ENCODE assay signal across 9 cellular contexts in the genomic region with DNA sequence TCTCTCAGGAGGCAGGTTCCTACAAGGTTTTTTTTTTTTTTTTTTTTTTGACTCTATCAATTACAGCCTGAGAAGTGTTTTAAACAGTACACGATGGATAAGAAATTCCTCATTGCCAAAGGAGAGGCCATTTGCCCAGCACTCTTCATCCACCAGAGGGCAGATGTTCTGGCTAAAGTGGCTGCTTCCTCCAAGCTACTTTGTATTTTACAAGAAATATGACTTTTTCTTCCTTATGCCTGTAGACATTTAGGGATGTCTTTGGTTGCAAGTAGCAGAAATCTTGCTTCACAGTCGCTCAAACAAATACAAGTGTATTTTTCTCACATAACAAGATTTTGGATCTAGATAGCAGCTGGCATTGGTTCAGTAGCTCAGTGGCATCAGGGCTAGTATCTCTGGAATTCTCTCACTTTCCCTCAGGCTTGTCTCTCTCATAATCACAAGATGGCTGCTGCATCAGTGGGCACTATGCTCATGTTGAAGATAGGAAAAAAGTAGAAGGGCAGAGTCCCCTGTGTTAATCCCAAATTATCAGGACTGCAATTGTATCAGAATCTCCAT.
DNase-seq lines count a peak whose midpoint lies in the region; ATAC-seq and TF ChIP-seq lines count a peak whose summit lies in the region.
"Had no signal": no experiment of that assay in that cellular context is flagged by ENCODE, and none has a peak within 500 bp of the region (broad histone marks: within the 10 kb centered on the region; RNA-seq: fewer than 3 reads in every experiment).

No MANE protein-coding gene starts in this region.

- H3K9me3 Mint-ChIP-seq in stimulated activated naive CD8-positive, alpha-beta T cell treated with anti-CD3 and anti-CD28 coated beads, Interleukin-15, amount 100 ng/mL, for 72 hours = no peaks in the 10 kb centered on the region

- no peak overlapping the region for H3K9ac ChIP-seq in KMS-11

- peak; percentile 83 for TF ChIP-seq CTCF in KMS-11 (conservative IDR thresholded peaks at IDR 0.05; ENCODE audit: low read depth, low read length)
- peak; percentile 84 for TF ChIP-seq CTCF in kidney epithelial cell (IDR thresholded peaks at IDR 0.05; ENCODE audit: insufficient read depth, low read length, poor library complexity, severe bottlenecking)

- H3K9me3 ChIP-seq in effector memory CD4-positive, alpha-beta T cell (ENCODE audit: control insufficient read depth, low read length) = no peaks in the 10 kb centered on the region

- H3K4me1 ChIP-seq in KMS-11 (ENCODE audit: low read depth, poor library complexity, severe bottlenecking) = peaks cover 16% of the 10 kb centered on the region
- no peaks in the 10 kb centered on the region for H3K4me1 ChIP-seq in effector memory CD4-positive, alpha-beta T cell (ENCODE audit: control insufficient read depth, insufficient read depth, low read length, poor library complexity, severe bottlenecking)

- ATAC-seq in GM19351 (IDR thresholded peaks at IDR 0.05; ENCODE audit: unreplicated experiment) = peak; percentile 60
- no peak for ATAC-seq in stimulated activated naive CD8-positive, alpha-beta T cell treated with anti-CD3 and anti-CD28 coated beads, Interleukin-15, amount 100 ng/mL, for 72 hours

- H3K27me3 ChIP-seq in KMS-11 (ENCODE audit: insufficient read depth, low read depth) = no peaks in the 10 kb centered on the region
- H3K27me3 ChIP-seq in kidney epithelial cell (ENCODE audit: control insufficient read depth, insufficient read depth, low read length) = no peaks in the 10 kb centered on the region
- no peaks in the 10 kb centered on the region for H3K27me3 ChIP-seq in effector memory CD4-positive, alpha-beta T cell (replicated peaks; ENCODE audit: control insufficient read depth, insufficient read depth, low read length, poor library complexity, severe bottlenecking)

- H3K27ac ChIP-seq in KMS-11 = no peak overlapping the region
- no peak overlapping the region for H3K27ac ChIP-seq in effector memory CD4-positive, alpha-beta T cell (ENCODE audit: insufficient read depth, low read length, poor library complexity, severe bottlenecking)
- H3K27ac ChIP-seq: skin epidermis had no signal

- H3K27ac Mint-ChIP-seq in stimulated activated naive CD8-positive, alpha-beta T cell treated with anti-CD3 and anti-CD28 coated beads, Interleukin-15, amount 100 ng/mL, for 72 hours = no peak overlapping the region

- H3K79me2 ChIP-seq in KMS-11 (ENCODE audit: insufficient read depth, low read depth) = no peaks in the 10 kb centered on the region

- no peak overlapping the region for H2AFZ ChIP-seq in KMS-11 (ENCODE audit: low read depth)

- no peaks in the 10 kb centered on the region for H4K20me1 ChIP-seq in KMS-11 (ENCODE audit: insufficient read depth)

- H3K4me2 ChIP-seq in KMS-11 = no peak overlapping the region

- H3K4me1 Mint-ChIP-seq in stimulated activated naive CD8-positive, alpha-beta T cell treated with anti-CD3 and anti-CD28 coated beads, Interleukin-15, amount 100 ng/mL, for 72 hours = no peaks in the 10 kb centered on the region

- H3K4me3 Mint-ChIP-seq in stimulated activated naive CD8-positive, alpha-beta T cell treated with anti-CD3 and anti-CD28 coated beads, Interleukin-15, amount 100 ng/mL, for 72 hours = no peak overlapping the region

- H3K4me3 ChIP-seq in KMS-11 (IDR thresholded peaks at IDR 0.05; ENCODE audit: insufficient read depth, low read depth, low read length) (no peak overlapping the region), kidney epithelial cell (ENCODE audit: low read depth, low read length) (no peak overlapping the region)
- no peak overlapping the region for H3K4me3 ChIP-seq in effector memory CD4-positive, alpha-beta T cell (ENCODE audit: insufficient read depth, low read depth, low read length, poor library complexity, severe bottlenecking)
- H3K4me3 ChIP-seq: skin epidermis had no signal

- DNase-seq in D341Med (ENCODE audit: low spot score) (peak; percentile 68), astrocyte of the hippocampus (ENCODE audit: low read depth, low spot score) (peak; percentile 75), kidney epithelial cell (ENCODE audit: low read depth) (peak; percentile 29), activated gamma-delta T cell (lab: John Stamatoyannopoulos, UW) (no peak)
- no peak for DNase-seq in stimulated activated naive CD8-positive, alpha-beta T cell treated with anti-CD3 and anti-CD28 coated beads, Interleukin-15, amount 100 ng/mL, for 72 hours
- no peak for DNase-seq in effector memory CD4-positive, alpha-beta T cell

- no peaks in the 10 kb centered on the region for H3K27me3 Mint-ChIP-seq in stimulated activated naive CD8-positive, alpha-beta T cell treated with anti-CD3 and anti-CD28 coated beads, Interleukin-15, amount 100 ng/mL, for 72 hours

- H3K36me3 ChIP-seq in KMS-11 (ENCODE audit: insufficient read depth) (no peaks in the 10 kb centered on the region), kidney epithelial cell (ENCODE audit: control insufficient read depth, insufficient read depth, low read length) (no peaks in the 10 kb centered on the region)
- no peaks in the 10 kb centered on the region for H3K36me3 ChIP-seq in effector memory CD4-positive, alpha-beta T cell (ENCODE audit: control insufficient read depth, insufficient read depth, low read length)

Comparison
In these comparisons a context has a peak if more than half of its experiments do, and no peak if none do; other contexts are left out.
1. DNase-seq: peak in D341Med (single experiment), astrocyte of the hippocampus (single experiment) and kidney epithelial cell (single experiment); none in activated gamma-delta T cell (single experiment), stimulated activated naive CD8-positive, alpha-beta T cell treated with anti-CD3 and anti-CD28 coated beads, Interleukin-15, amount 100 ng/mL, for 72 hours (0 of 2) and effector memory CD4-positive, alpha-beta T cell (0 of 3).